Comparison of ENCODE assay signal across 28 cellular contexts in the genomic region with DNA sequence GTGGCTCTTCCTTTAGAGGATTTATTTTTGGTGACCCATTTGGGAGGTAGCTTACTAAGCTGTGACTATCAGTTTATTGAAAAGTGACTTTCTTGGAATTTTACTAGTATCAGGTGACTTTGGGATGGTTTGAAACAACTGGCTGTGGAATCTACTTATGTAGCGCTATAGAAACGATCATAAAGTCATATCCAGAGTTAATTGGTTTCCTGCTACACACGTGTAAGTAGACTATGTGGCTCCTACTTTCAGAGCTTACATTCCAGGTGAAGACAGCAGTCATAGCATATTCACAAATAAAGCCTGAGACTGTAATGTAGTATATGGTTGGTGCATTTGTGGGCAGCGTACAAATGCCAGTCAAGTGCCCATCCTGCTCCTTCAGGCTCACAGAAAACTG.
"Had no signal": no experiment of that assay in that cellular context is flagged by ENCODE, and none has a peak within 500 bp of the region (broad histone marks: within the 10 kb centered on the region; RNA-seq: fewer than 3 reads in every experiment).

No MANE protein-coding gene starts in this region.

- H3K4me1 ChIP-seq: lower lobe of right lung, pancreas, prostate gland, tibial nerve, uterus had no signal

- ATAC-seq: left lung; lower lobe of right lung; naive thymus-derived CD4-positive, alpha-beta T cell; natural killer cell treated with Interleukin-12 subunit alpha and Interleukin-12 subunit beta and Interleukin-15 and Interleukin-18, amount 100 ng/mL, for 72 hours; pancreas; sciatic nerve; stimulated activated memory B cell treated with anti-CD40 and anti-IgM and Interleukin-4, amounts not matched to agents 10 μg/mL and 1 μg/mL and 100 μg/mL, for 72 hours; stimulated activated naive CD8-positive, alpha-beta T cell treated with anti-CD3 and anti-CD28 coated beads, Interleukin-15, amount 100 ng/mL, for 72 hours had no signal

- H3K4me3 Mint-ChIP-seq: mesothelial cell of epicardium; naive thymus-derived CD4-positive, alpha-beta T cell; natural killer cell treated with Interleukin-12 subunit alpha and Interleukin-12 subunit beta and Interleukin-15 and Interleukin-18, amount 100 ng/mL, for 72 hours; stimulated activated memory B cell treated with anti-CD40 and anti-IgM and Interleukin-4, amounts not matched to agents 10 μg/mL and 1 μg/mL and 100 μg/mL, for 72 hours; stimulated activated naive CD8-positive, alpha-beta T cell treated with anti-CD3 and anti-CD28 coated beads, Interleukin-15, amount 100 ng/mL, for 72 hours; type B pancreatic cell had no signal

- H3K27me3 ChIP-seq: left lung, pancreas, tibial nerve, uterus had no signal

- H3K27ac ChIP-seq: heart right ventricle, left lung, lower lobe of right lung, pancreas, prostate gland, skin epidermis, tibial nerve, uterus had no signal

- H3K36me3 Mint-ChIP-seq: mesothelial cell of epicardium; naive thymus-derived CD4-positive, alpha-beta T cell; natural killer cell treated with Interleukin-12 subunit alpha and Interleukin-12 subunit beta and Interleukin-15 and Interleukin-18, amount 100 ng/mL, for 72 hours; stimulated activated memory B cell treated with anti-CD40 and anti-IgM and Interleukin-4, amounts not matched to agents 10 μg/mL and 1 μg/mL and 100 μg/mL, for 72 hours had no signal

- H3K4me3 ChIP-seq: heart right ventricle, left lung, lower lobe of right lung, pancreas, prostate gland, skin epidermis, tibial nerve, uterus had no signal

- H3K27ac Mint-ChIP-seq: mesothelial cell of epicardium; naive thymus-derived CD4-positive, alpha-beta T cell; natural killer cell treated with Interleukin-12 subunit alpha and Interleukin-12 subunit beta and Interleukin-15 and Interleukin-18, amount 100 ng/mL, for 72 hours; stimulated activated memory B cell treated with anti-CD40 and anti-IgM and Interleukin-4, amounts not matched to agents 10 μg/mL and 1 μg/mL and 100 μg/mL, for 72 hours; stimulated activated naive CD8-positive, alpha-beta T cell treated with anti-CD3 and anti-CD28 coated beads, Interleukin-15, amount 100 ng/mL, for 72 hours; type B pancreatic cell had no signal

- H3K9me3 Mint-ChIP-seq: mesothelial cell of epicardium; natural killer cell treated with Interleukin-12 subunit alpha and Interleukin-12 subunit beta and Interleukin-15 and Interleukin-18, amount 100 ng/mL, for 72 hours; stimulated activated memory B cell treated with anti-CD40 and anti-IgM and Interleukin-4, amounts not matched to agents 10 μg/mL and 1 μg/mL and 100 μg/mL, for 72 hours; stimulated activated naive CD8-positive, alpha-beta T cell treated with anti-CD3 and anti-CD28 coated beads, Interleukin-15, amount 100 ng/mL, for 72 hours; type B pancreatic cell had no signal

- DNase-seq: heart right ventricle; hippocampal formation; kidney glomerular epithelial cell; left cardiac atrium; left lung; lower lobe of right lung; mammary epithelial cell; naive thymus-derived CD4-positive, alpha-beta T cell; nucleus accumbens; pancreas; posterior cingulate gyrus; retina; right cardiac atrium; stimulated activated CD4-positive, alpha-beta T cell treated with anti-CD3 and anti-CD28 coated beads, Interleukin-1b, Interleukin-23, amount 100 ng/mL, for 48 hours; stimulated activated CD4-positive, alpha-beta T cell treated with anti-CD3 and anti-CD28 coated beads, Interleukin-2, amount 100 ng/mL, for 48 hours; stimulated activated CD4-positive, alpha-beta T cell treated with anti-CD3 and anti-CD28 coated beads, Interleukin-4, amount 100 ng/mL, for 4 hours; stimulated activated CD8-positive, alpha-beta memory T cell treated with anti-CD3 and anti-CD28 coated beads, Interleukin-4, amount 100 ng/mL, for 48 hours; stimulated activated naive CD4-positive, alpha-beta T cell treated with Interleukin-2 at 50 U/mL for 16 hours; stimulated activated naive CD8-positive, alpha-beta T cell treated with anti-CD3 and anti-CD28 coated beads, Interleukin-15, amount 100 ng/mL, for 72 hours; uterus had no signal

- H3K4me1 Mint-ChIP-seq: naive thymus-derived CD4-positive, alpha-beta T cell; stimulated activated memory B cell treated with anti-CD40 and anti-IgM and Interleukin-4, amounts not matched to agents 10 μg/mL and 1 μg/mL and 100 μg/mL, for 72 hours; stimulated activated naive CD8-positive, alpha-beta T cell treated with anti-CD3 and anti-CD28 coated beads, Interleukin-15, amount 100 ng/mL, for 72 hours had no signal

- H3K36me3 ChIP-seq: heart right ventricle, left lung, lower lobe of right lung, pancreas, prostate gland, tibial nerve, uterus had no signal

- H3K9me3 ChIP-seq: heart right ventricle, left lung, lower lobe of right lung, pancreas, prostate gland, tibial nerve, uterus had no signal
